ENCODE assay signal across 16 cellular contexts in the genomic region with DNA sequence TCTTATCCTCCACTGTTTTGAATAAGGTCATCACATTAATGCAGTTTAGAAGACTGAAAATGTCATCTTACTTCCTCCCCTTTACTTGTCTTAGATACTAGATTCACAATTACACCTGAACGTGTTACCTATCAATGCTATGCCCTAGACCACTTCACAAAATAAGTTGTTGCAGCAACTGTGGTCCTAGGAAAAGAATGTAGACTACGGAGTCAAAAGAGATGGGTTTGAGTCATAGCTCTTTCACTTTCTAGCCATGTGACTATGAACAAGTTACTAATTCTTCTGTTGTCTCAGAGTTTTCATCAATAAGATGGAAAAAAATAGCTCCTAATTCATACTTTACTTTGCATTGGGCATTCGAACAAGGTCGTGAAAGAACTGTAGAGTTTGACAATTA.
DNase-seq lines count a peak whose midpoint lies in the region; ATAC-seq and TF ChIP-seq lines count a peak whose summit lies in the region.
"Had no signal": no experiment of that assay in that cellular context is flagged by ENCODE, and none has a peak within 500 bp of the region (broad histone marks: within the 10 kb centered on the region; RNA-seq: fewer than 3 reads in every experiment).

No MANE protein-coding gene starts in this region.

- H3K27ac ChIP-seq in hepatocyte = peak overlapping the region; percentile 75
- peak overlapping the region; percentile 1 for H3K27ac ChIP-seq in smooth muscle cell (ENCODE audit: low read depth)

- H3K9ac ChIP-seq in smooth muscle cell (ENCODE audit: low read depth) = no peak overlapping the region

- H3K9me3 Mint-ChIP-seq in activated T-helper 17 cell treated with anti-CD3 and anti-CD28 coated beads, Interleukin-2, amount 50 U/mL, for 72 hours = peaks cover 4% of the 10 kb centered on the region

- no peaks in the 10 kb centered on the region for H3K27me3 ChIP-seq in hepatocyte
- no peaks in the 10 kb centered on the region for H3K27me3 ChIP-seq in smooth muscle cell (ENCODE audit: low read depth)

- H3K4me3 ChIP-seq in hepatocyte (no peak overlapping the region), smooth muscle cell (no peak overlapping the region)
- H3K4me3 ChIP-seq: HAP-1 had no signal

- H3K4me1 ChIP-seq in hepatocyte (ENCODE audit: insufficient read depth) (peaks cover 20% of the 10 kb centered on the region), smooth muscle cell (ENCODE audit: low read depth) (no peaks in the 10 kb centered on the region)

- no peaks in the 10 kb centered on the region for H3K9me2 ChIP-seq in hepatocyte (replicated peaks; ENCODE audit: insufficient read depth)

- peaks cover 5% of the 10 kb centered on the region for H3K4me1 Mint-ChIP-seq in activated T-helper 17 cell treated with anti-CD3 and anti-CD28 coated beads, Interleukin-2, amount 50 U/mL, for 72 hours
- H3K4me1 Mint-ChIP-seq: CD4-positive, alpha-beta memory T cell had no signal

- H2AFZ ChIP-seq in hepatocyte (no peak overlapping the region), smooth muscle cell (ENCODE audit: low read depth) (no peak overlapping the region)

- H3K9me3 ChIP-seq in hepatocyte (ENCODE audit: low read depth) (no peaks in the 10 kb centered on the region), smooth muscle cell (replicated peaks; ENCODE audit: low read depth) (no peaks in the 10 kb centered on the region)
- H3K9me3 ChIP-seq: HAP-1 had no signal

- TF ChIP-seq CTCF in hepatocyte (IDR thresholded peaks at IDR 0.05; ENCODE audit: poor library complexity) (no peak), smooth muscle cell (IDR thresholded peaks at IDR 0.05; ENCODE audit: borderline replicate concordance, insufficient read depth, poor library complexity, severe bottlenecking) (no peak)

- H3K27me3 Mint-ChIP-seq in activated T-helper 17 cell treated with anti-CD3 and anti-CD28 coated beads, Interleukin-2, amount 50 U/mL, for 72 hours = peaks cover 16% of the 10 kb centered on the region

- H3F3A ChIP-seq in smooth muscle cell (ENCODE audit: low read depth) = no peaks in the 10 kb centered on the region

- H3K27ac Mint-ChIP-seq in activated T-helper 17 cell treated with anti-CD3 and anti-CD28 coated beads, Interleukin-2, amount 50 U/mL, for 72 hours = no peak overlapping the region
- H3K27ac Mint-ChIP-seq: CD4-positive, alpha-beta memory T cell; HFFc6 had no signal

- WGBS in hepatocyte (ENCODE audit: low lambda C conversion rate, missing lambda C conversion rate) = 89% methylated on average over 4 of the region's 4 CpGs
- WGBS in smooth muscle cell (ENCODE audit: low lambda C conversion rate) = 88% methylated on average over 4 of the region's 4 CpGs

- no peaks in the 10 kb centered on the region for H3K36me3 Mint-ChIP-seq in activated T-helper 17 cell treated with anti-CD3 and anti-CD28 coated beads, Interleukin-2, amount 50 U/mL, for 72 hours (ENCODE audit: low read depth)
- H3K36me3 Mint-ChIP-seq: CD4-positive, alpha-beta memory T cell had no signal

- peak; percentile 52 for ATAC-seq in activated T-helper 17 cell treated with anti-CD3 and anti-CD28 coated beads, Interleukin-2, amount 50 U/mL, for 72 hours (replicated peaks)
- no peak for ATAC-seq in HG02571 (IDR thresholded peaks at IDR 0.05; ENCODE audit: unreplicated experiment)
- ATAC-seq in GM19397 (IDR thresholded peaks at IDR 0.05; ENCODE audit: unreplicated experiment) = no peak

- H3K4me2 ChIP-seq in hepatocyte (no peak overlapping the region), smooth muscle cell (no peak overlapping the region)

- no peaks in the 10 kb centered on the region for H3K79me2 ChIP-seq in hepatocyte
- H3K79me2 ChIP-seq in smooth muscle cell (ENCODE audit: low read depth) = no peaks in the 10 kb centered on the region

- H4K20me1 ChIP-seq in hepatocyte (ENCODE audit: insufficient read depth, poor library complexity, severe bottlenecking) (no peaks in the 10 kb centered on the region), smooth muscle cell (ENCODE audit: low read depth) (no peaks in the 10 kb centered on the region)

- no peak for DNase-seq in hepatocyte (ENCODE audit: low spot score)
- no peak for DNase-seq in smooth muscle cell (lab: John Stamatoyannopoulos, UW; ENCODE audit: unreplicated experiment)
- no peak for DNase-seq in midbrain (lab: John Stamatoyannopoulos, UW)
- DNase-seq: C1 segment of cervical spinal cord; Calu3; CD4-positive, alpha-beta memory T cell; COR-L47; DMS53; DMS79 treated with DMSO at 0.1 percent for 48 hours; GF-D8; GOT3; HFFc6 had no signal

- H3K36me3 ChIP-seq in hepatocyte (replicated peaks; ENCODE audit: insufficient read depth, low read depth) (no peaks in the 10 kb centered on the region), smooth muscle cell (ENCODE audit: low read depth) (no peaks in the 10 kb centered on the region)
- H3K36me3 ChIP-seq: HAP-1 had no signal

- no peak overlapping the region for H3K4me3 Mint-ChIP-seq in activated T-helper 17 cell treated with anti-CD3 and anti-CD28 coated beads, Interleukin-2, amount 50 U/mL, for 72 hours
- H3K4me3 Mint-ChIP-seq: CD4-positive, alpha-beta memory T cell; HFFc6 had no signal
